ENCODE assay signal across 1 cellular context in the genomic region with DNA sequence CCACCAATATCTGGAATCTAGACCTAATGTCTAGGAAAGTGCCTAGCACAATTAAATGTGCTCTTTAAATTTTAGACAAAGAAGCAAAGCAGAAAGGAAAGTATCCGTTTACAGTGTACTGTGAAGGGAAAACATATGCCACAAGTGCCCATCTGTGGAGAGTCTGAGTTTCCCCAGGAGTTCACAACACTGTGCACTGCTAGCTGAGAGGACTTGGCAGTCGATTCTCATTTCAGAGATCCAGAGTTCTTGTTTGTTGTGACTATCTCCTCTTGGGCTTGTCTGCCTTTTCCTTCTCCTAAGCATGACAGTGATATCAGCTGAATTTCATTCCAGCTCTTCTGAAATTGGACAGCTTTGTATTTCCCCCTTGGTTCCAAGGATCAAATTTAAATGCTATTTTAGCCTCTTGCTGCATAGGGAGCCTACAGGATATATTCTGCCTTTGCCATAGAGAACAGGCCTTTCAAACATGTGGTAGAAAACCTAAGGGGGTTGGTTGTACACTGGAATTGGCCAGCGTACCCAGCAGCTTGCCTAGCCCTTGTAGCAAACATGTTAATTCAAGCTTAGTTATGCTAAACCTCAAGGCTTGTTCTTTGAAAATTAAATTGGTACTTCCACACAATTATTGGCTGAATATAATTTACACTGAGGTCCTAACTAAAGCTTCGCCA.
TF ChIP-seq lines count a peak whose summit lies in the region.

No MANE protein-coding gene starts in this region.

TF ChIP-seq in HepG2, 621 proteins besides CTCF, POLR2A, EP300 and RAD21 (continued from another document):
- TF ChIP-seq, protein P1, sequence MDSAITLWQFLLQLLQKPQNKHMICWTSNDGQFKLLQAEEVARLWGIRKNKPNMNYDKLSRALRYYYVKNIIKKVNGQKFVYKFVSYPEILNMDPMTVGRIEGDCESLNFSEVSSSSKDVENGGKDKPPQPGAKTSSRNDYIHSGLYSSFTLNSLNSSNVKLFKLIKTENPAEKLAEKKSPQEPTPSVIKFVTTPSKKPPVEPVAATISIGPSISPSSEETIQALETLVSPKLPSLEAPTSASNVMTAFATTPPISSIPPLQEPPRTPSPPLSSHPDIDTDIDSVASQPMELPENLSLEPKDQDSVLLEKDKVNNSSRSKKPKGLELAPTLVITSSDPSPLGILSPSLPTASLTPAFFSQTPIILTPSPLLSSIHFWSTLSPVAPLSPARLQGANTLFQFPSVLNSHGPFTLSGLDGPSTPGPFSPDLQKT (CRISPR knock-in tag; IDR thresholded peaks at IDR 0.05; ENCODE audit: borderline replicate concordance), result no peak
- no peak for TF ChIP-seq RFXAP (CRISPR knock-in tag; IDR thresholded peaks at IDR 0.05; ENCODE audit: borderline replicate concordance)
- no peak for TF ChIP-seq ATF7 (IDR thresholded peaks at IDR 0.05)
- no peak for TF ChIP-seq ATF7 (CRISPR knock-in tag; IDR thresholded peaks at IDR 0.05)
- no peak for TF ChIP-seq ZNF660 (CRISPR knock-in tag; IDR thresholded peaks at IDR 0.05; ENCODE audit: borderline replicate concordance, low read depth)
- TF ChIP-seq, protein P2, sequence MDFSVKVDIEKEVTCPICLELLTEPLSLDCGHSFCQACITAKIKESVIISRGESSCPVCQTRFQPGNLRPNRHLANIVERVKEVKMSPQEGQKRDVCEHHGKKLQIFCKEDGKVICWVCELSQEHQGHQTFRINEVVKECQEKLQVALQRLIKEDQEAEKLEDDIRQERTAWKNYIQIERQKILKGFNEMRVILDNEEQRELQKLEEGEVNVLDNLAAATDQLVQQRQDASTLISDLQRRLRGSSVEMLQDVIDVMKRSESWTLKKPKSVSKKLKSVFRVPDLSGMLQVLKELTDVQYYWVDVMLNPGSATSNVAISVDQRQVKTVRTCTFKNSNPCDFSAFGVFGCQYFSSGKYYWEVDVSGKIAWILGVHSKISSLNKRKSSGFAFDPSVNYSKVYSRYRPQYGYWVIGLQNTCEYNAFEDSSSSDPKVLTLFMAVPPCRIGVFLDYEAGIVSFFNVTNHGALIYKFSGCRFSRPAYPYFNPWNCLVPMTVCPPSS (IDR thresholded peaks at IDR 0.05), result no peak
- TF ChIP-seq, protein P3, sequence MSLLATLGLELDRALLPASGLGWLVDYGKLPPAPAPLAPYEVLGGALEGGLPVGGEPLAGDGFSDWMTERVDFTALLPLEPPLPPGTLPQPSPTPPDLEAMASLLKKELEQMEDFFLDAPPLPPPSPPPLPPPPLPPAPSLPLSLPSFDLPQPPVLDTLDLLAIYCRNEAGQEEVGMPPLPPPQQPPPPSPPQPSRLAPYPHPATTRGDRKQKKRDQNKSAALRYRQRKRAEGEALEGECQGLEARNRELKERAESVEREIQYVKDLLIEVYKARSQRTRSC (CRISPR knock-in tag; IDR thresholded peaks at IDR 0.05; ENCODE audit: low read depth), result no peak
- TF ChIP-seq MIXL1 (CRISPR knock-in tag; IDR thresholded peaks at IDR 0.05), result no peak
- no peak for TF ChIP-seq KDM5B (CRISPR knock-in tag; IDR thresholded peaks at IDR 0.05; ENCODE audit: borderline replicate concordance)
- TF ChIP-seq FOXO1 (CRISPR knock-in tag; IDR thresholded peaks at IDR 0.05), result no peak
- TF ChIP-seq, protein P4, sequence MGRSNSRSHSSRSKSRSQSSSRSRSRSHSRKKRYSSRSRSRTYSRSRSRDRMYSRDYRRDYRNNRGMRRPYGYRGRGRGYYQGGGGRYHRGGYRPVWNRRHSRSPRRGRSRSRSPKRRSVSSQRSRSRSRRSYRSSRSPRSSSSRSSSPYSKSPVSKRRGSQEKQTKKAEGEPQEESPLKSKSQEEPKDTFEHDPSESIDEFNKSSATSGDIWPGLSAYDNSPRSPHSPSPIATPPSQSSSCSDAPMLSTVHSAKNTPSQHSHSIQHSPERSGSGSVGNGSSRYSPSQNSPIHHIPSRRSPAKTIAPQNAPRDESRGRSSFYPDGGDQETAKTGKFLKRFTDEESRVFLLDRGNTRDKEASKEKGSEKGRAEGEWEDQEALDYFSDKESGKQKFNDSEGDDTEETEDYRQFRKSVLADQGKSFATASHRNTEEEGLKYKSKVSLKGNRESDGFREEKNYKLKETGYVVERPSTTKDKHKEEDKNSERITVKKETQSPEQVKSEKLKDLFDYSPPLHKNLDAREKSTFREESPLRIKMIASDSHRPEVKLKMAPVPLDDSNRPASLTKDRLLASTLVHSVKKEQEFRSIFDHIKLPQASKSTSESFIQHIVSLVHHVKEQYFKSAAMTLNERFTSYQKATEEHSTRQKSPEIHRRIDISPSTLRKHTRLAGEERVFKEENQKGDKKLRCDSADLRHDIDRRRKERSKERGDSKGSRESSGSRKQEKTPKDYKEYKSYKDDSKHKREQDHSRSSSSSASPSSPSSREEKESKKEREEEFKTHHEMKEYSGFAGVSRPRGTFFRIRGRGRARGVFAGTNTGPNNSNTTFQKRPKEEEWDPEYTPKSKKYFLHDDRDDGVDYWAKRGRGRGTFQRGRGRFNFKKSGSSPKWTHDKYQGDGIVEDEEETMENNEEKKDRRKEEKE (IDR thresholded peaks at IDR 0.05), result no peak
